9 cellular contexts compared by ENCODE assay signal in genomic region chr19:49553451-49554271, GRCh38. TPM values are rescaled to one million over a fixed set of nuclear protein-coding genes. Genes with fewer than 3 reads are reported as not detected.
DNase-seq lines count a peak whose midpoint lies in the region; ATAC-seq, FAIRE-seq and TF ChIP-seq lines count a peak whose summit lies in the region.
"Had no signal": no experiment of that assay in that cellular context is flagged by ENCODE, and none has a peak within 500 bp of the region (broad histone marks: within the 10 kb centered on the region; RNA-seq: fewer than 3 reads in every experiment).

No MANE protein-coding gene starts in this region.

- POLR2A ChIA-PET in HepG2 (lab: Yijun Ruan, JAX) = interaction anchor here (1.0 kb wide), 2 partner anchors 9 to 40 kb away, joined by 3 to 9 read pairs; partner anchors contain the start of gene FCGRT

- CTCF ChIA-PET in HepG2 (lab: Yijun Ruan, JAX; ENCODE audit: low intra/inter-chr PET ratio, low total read pairs) = no interaction called here

- H3K27me3 ChIP-seq in HepG2 (ENCODE audit: control insufficient read depth in 1 of 2, insufficient read depth in 2 of 2, low read length in 2 of 2) (no peaks in the 10 kb centered on the region), upper lobe of left lung (no peaks in the 10 kb centered on the region)

- H3K4me2 ChIP-seq in HepG2 (ENCODE audit: low read depth, low read length) = peak overlapping the region; percentile 27

- in situ Hi-C loops in HepG2 (cut with HindIII; ENCODE audit: extremely low pct_ligation_motif_present, low pct_unique_long_range_greater_than_20kb) = no loop called here

- H3K36me3 ChIP-seq in HepG2 (replicated peaks in 1 of 2; ENCODE audit: control insufficient read depth in 1 of 2, insufficient read depth in 2 of 2, low read length in 2 of 2) (peaks cover 12 to 27% of the 10 kb centered on the region in 2 experiments; a peak in 4 of 5 replicates), upper lobe of left lung (peaks cover 15 to 40% (median 33%) of the 10 kb centered on the region in 4 donors)

- TF ChIP-seq CTCF in HepG2 (CRISPR knock-in tag; IDR thresholded peaks at IDR 0.05) (no peak), upper lobe of left lung (IDR thresholded peaks at IDR 0.05) (no peak)

- peak overlapping the region; percentile 39 for H3K27ac ChIP-seq in HepG2 (ENCODE audit: extremely low read length, insufficient read depth, low read length)
- peak overlapping the region; percentile 53 to 68 (median 60) for H3K27ac ChIP-seq in upper lobe of left lung
- H3K27ac ChIP-seq: C4-2B had no signal

- TF ChIP-seq EP300 in HepG2 (IDR thresholded peaks at IDR 0.05; ENCODE audit: low read depth in 2 of 2, low read length in 2 of 2) (peak in 1 of 2 experiments; percentile 20; a peak in 1 of 4 replicates), HepG2 (CRISPR knock-in tag; IDR thresholded peaks at IDR 0.05; ENCODE audit: borderline replicate concordance) (no peak), upper lobe of left lung (IDR thresholded peaks at IDR 0.05) (no peak)

- peak; percentile 85 for ATAC-seq in HepG2
- no peak for ATAC-seq in upper lobe of left lung (ENCODE audit: low FRiP score in 2 of 2)
- no peak for ATAC-seq in HG03108 (IDR thresholded peaks at IDR 0.05; ENCODE audit: unreplicated experiment)

- BruUV-seq in HepG2 (replicated peaks; lab: Mats Ljungman, UMichigan) = no TSS peak

- peak; percentile 95 for FAIRE-seq in HepG2 (lab: Jason Lieb, UNC)

- H3K4me3 ChIP-seq in HepG2 (replicated peaks in 1 of 3; ENCODE audit: insufficient read depth in 1 of 3, low read depth in 2 of 3, low read length in 3 of 3) (no peak overlapping the region), upper lobe of left lung (no peak overlapping the region)

- H3K4me1 ChIP-seq in HepG2 (ENCODE audit: insufficient read depth, low read length) (peaks cover 20% of the 10 kb centered on the region), upper lobe of left lung (peaks cover 6 to 23% (median 18%) of the 10 kb centered on the region in 4 donors)

- H3K9me3 ChIP-seq in HepG2 (ENCODE audit: low read length) (no peaks in the 10 kb centered on the region), upper lobe of left lung (no peaks in the 10 kb centered on the region)

- H3K9ac ChIP-seq in HepG2 (ENCODE audit: insufficient read depth, low read depth, low read length) = 0 out of 2 replicates have a peak overlapping the region, but pooled peaks have one; percentile 1

- intact Hi-C loops in HepG2 (cut with micrococcal nuclease; ENCODE audit: unreplicated experiment) (no loop called here), posterior cingulate gyrus (cut with DNase I) (no loop called here)

- H4K20me1 ChIP-seq in HepG2 (ENCODE audit: insufficient read depth, low read length) = no peaks in the 10 kb centered on the region

- DNase-seq in activated naive CD4-positive, alpha-beta T cell treated with Interleukin-2 at 50 U/mL for 16 hours = peak; percentile 68
- no peak for DNase-seq in activated naive CD4-positive, alpha-beta T cell (lab: John Stamatoyannopoulos, UW)
- DNase-seq in activated naive CD8-positive, alpha-beta T cell treated with anti-CD3 and anti-CD28 coated beads, Interleukin-2, amount 50 U/mL, for 16 hours (ENCODE audit: low read depth, low spot score) = peak; percentile 47
- peak; percentile 79 for DNase-seq in HepG2 (ENCODE audit: low spot score)
- DNase-seq in upper lobe of left lung = no peak
- no peak for DNase-seq in NCI-H1092 (lab: John Stamatoyannopoulos, UW)
- no peak for DNase-seq in posterior cingulate gyrus

- no peak overlapping the region for H2AFZ ChIP-seq in HepG2 (ENCODE audit: low read length)

- TF ChIP-seq POLR2A in HepG2 (IDR thresholded peaks at IDR 0.05; ENCODE audit: insufficient read depth in 1 of 2, low read depth in 2 of 2, low read length in 2 of 2) (no peak), upper lobe of left lung (IDR thresholded peaks at IDR 0.05) (no peak)

- WGBS in HepG2 (ENCODE audit: low lambda C conversion rate) = 60% methylated on average over 10 of the region's 10 CpGs
- WGBS in upper lobe of left lung, 2 donors = 83 to 87% methylated on average over 10 of the region's 10 CpGs

- no peaks in the 10 kb centered on the region for H3K79me2 ChIP-seq in HepG2 (ENCODE audit: insufficient read depth, low read length)

- TF ChIP-seq RAD21 in HepG2 (CRISPR knock-in tag; IDR thresholded peaks at IDR 0.05) = no peak

RNA-seq across cellular contexts. Expression of gene RCN3, which starts 25.9 kb away (rescaled TPM):
- total RNA-seq in HepG2 (2016; rRNA removed; fragmentation: Illumina TruSeq; extraction: Trizol) = 1.7 and 10.1 TPM in 2 replicates
- 2.9 TPM in 2 replicates for total RNA-seq in HepG2 (2016; cell fraction: cytosol; rRNA removed; fragmentation: Illumina TruSeq; extraction: Trizol; ENCODE audit: low read depth)
- 2.5 and 10.4 TPM in 2 replicates for total RNA-seq in HepG2 (2016; cell fraction: insoluble cytoplasmic fraction; rRNA removed; fragmentation: Illumina TruSeq; extraction: Trizol)
- total RNA-seq in HepG2 (2016; cell fraction: membrane; rRNA removed; fragmentation: Illumina TruSeq; extraction: Trizol) = 3.9 and 4.3 TPM in 2 replicates
- total RNA-seq in HepG2 (2016; cell fraction: nucleus; rRNA removed; fragmentation: Illumina TruSeq; extraction: Trizol) = 12.9 and 16.5 TPM in 2 replicates
- polyA plus RNA-seq in HepG2 (2011; rRNA removed) = 3.0 and 3.3 TPM in 2 replicates
- 0.79 and 1.6 TPM in 2 replicates for polyA plus RNA-seq in HepG2 (2011; cell fraction: cytosol; rRNA removed)
- 33.2 and 45.9 TPM in 2 replicates for polyA plus RNA-seq in HepG2 (2011; cell fraction: nucleus; rRNA removed)
- polyA plus RNA-seq in HepG2 (2012) = 4.9 and 5.2 TPM in 2 replicates
- polyA plus RNA-seq in HepG2 (2016; cell fraction: cytosol; fragmentation: Illumina TruSeq; extraction: Trizol; ENCODE audit: low read depth) = 4.8 and 4.9 TPM in 2 replicates
- 3.3 and 3.5 TPM in 2 replicates for polyA plus RNA-seq in HepG2 (2016; cell fraction: insoluble cytoplasmic fraction; fragmentation: Illumina TruSeq; extraction: Trizol; ENCODE audit: low read depth)
- 4.3 and 6.1 TPM in 2 replicates for polyA plus RNA-seq in HepG2 (2016; cell fraction: membrane; fragmentation: Illumina TruSeq; extraction: Trizol; ENCODE audit: low read depth)
- polyA plus RNA-seq in HepG2 (2016; cell fraction: nucleus; fragmentation: Illumina TruSeq; extraction: Trizol; ENCODE audit: insufficient read depth, low read depth) = 61.4 and 74.8 TPM in 2 replicates
- 0.14 and 0.50 TPM in 2 replicates for polyA minus RNA-seq in HepG2 (2011; rRNA and poly(A)+ RNA removed; ENCODE audit: low replicate concordance)
- polyA minus RNA-seq in HepG2 (2011; cell fraction: cytosol; rRNA and poly(A)+ RNA removed) = not detected in 2 replicates
- 3.1 and 4.0 TPM in 2 replicates for polyA minus RNA-seq in HepG2 (2011; cell fraction: nucleus; rRNA and poly(A)+ RNA removed)
- 10 to 100 TPM in 5 of 6 donors, 1 to 10 TPM in 1; 5.9 to 82.8 (median 26.6) TPM for total RNA-seq in upper lobe of left lung

RNA-seq across cellular contexts. Expression of gene NOSIP, which starts 26.7 kb away (rescaled TPM):
- total RNA-seq in HepG2 (2016; rRNA removed; fragmentation: Illumina TruSeq; extraction: Trizol) (78.0 and 81.4 TPM in 2 replicates), upper lobe of left lung (10 to 100 TPM; 30.3 to 72.3 (median 57.9) TPM)
- total RNA-seq in HepG2 (2016; cell fraction: cytosol; rRNA removed; fragmentation: Illumina TruSeq; extraction: Trizol; ENCODE audit: low read depth) = 40.9 and 41.1 TPM in 2 replicates
- total RNA-seq in HepG2 (2016; cell fraction: insoluble cytoplasmic fraction; rRNA removed; fragmentation: Illumina TruSeq; extraction: Trizol) = 74.5 and 94.1 TPM in 2 replicates
- 33.6 and 34.5 TPM in 2 replicates for total RNA-seq in HepG2 (2016; cell fraction: membrane; rRNA removed; fragmentation: Illumina TruSeq; extraction: Trizol)
- 36.2 and 36.7 TPM in 2 replicates for total RNA-seq in HepG2 (2016; cell fraction: nucleus; rRNA removed; fragmentation: Illumina TruSeq; extraction: Trizol)
- polyA plus RNA-seq in HepG2 (2011; rRNA removed) = 54.3 and 58.4 TPM in 2 replicates
- 53.5 and 96.5 TPM in 2 replicates for polyA plus RNA-seq in HepG2 (2011; cell fraction: cytosol; rRNA removed)
- 112 and 135 TPM in 2 replicates for polyA plus RNA-seq in HepG2 (2011; cell fraction: nucleus; rRNA removed)
- 35.5 and 41.6 TPM in 2 replicates for polyA plus RNA-seq in HepG2 (2012)
- polyA plus RNA-seq in HepG2 (2016; cell fraction: cytosol; fragmentation: Illumina TruSeq; extraction: Trizol; ENCODE audit: low read depth) = 38.2 and 39.1 TPM in 2 replicates
- 86.7 and 88.4 TPM in 2 replicates for polyA plus RNA-seq in HepG2 (2016; cell fraction: insoluble cytoplasmic fraction; fragmentation: Illumina TruSeq; extraction: Trizol; ENCODE audit: low read depth)
- polyA plus RNA-seq in HepG2 (2016; cell fraction: membrane; fragmentation: Illumina TruSeq; extraction: Trizol; ENCODE audit: low read depth) = 28.0 and 28.7 TPM in 2 replicates
- polyA plus RNA-seq in HepG2 (2016; cell fraction: nucleus; fragmentation: Illumina TruSeq; extraction: Trizol; ENCODE audit: insufficient read depth, low read depth) = 63.0 and 67.6 TPM in 2 replicates
- polyA minus RNA-seq in HepG2 (2011; rRNA and poly(A)+ RNA removed; ENCODE audit: low replicate concordance) = 91.2 and 148 TPM in 2 replicates
- polyA minus RNA-seq in HepG2 (2011; cell fraction: cytosol; rRNA and poly(A)+ RNA removed) = 26.7 and 28.8 TPM in 2 replicates
- polyA minus RNA-seq in HepG2 (2011; cell fraction: nucleus; rRNA and poly(A)+ RNA removed) = 18.2 and 20.6 TPM in 2 replicates

RNA-seq across cellular contexts. Expression of gene PRRG2, which starts 27.5 kb away (rescaled TPM):
- total RNA-seq in HepG2 (2016; rRNA removed; fragmentation: Illumina TruSeq; extraction: Trizol) (0.51 and 0.82 TPM in 2 replicates), upper lobe of left lung (10 to 100 TPM in 1 of 6 donors, 1 to 10 TPM in 5; 3.8 to 10.0 (median 7.1) TPM)
- 1.1 and 1.6 TPM in 2 replicates for total RNA-seq in HepG2 (2016; cell fraction: cytosol; rRNA removed; fragmentation: Illumina TruSeq; extraction: Trizol; ENCODE audit: low read depth)
- 0.43 and 0.97 TPM in 2 replicates for total RNA-seq in HepG2 (2016; cell fraction: insoluble cytoplasmic fraction; rRNA removed; fragmentation: Illumina TruSeq; extraction: Trizol)
- 0.56 and 0.79 TPM in 2 replicates for total RNA-seq in HepG2 (2016; cell fraction: membrane; rRNA removed; fragmentation: Illumina TruSeq; extraction: Trizol)
- total RNA-seq in HepG2 (2016; cell fraction: nucleus; rRNA removed; fragmentation: Illumina TruSeq; extraction: Trizol) = 0.78 and 1.3 TPM in 2 replicates
- polyA plus RNA-seq in HepG2 (2011; rRNA removed) = 0.64 and 0.66 TPM in 2 replicates
- 0.69 and 0.98 TPM in 2 replicates for polyA plus RNA-seq in HepG2 (2011; cell fraction: cytosol; rRNA removed)
- 1.2 and 1.3 TPM in 2 replicates for polyA plus RNA-seq in HepG2 (2011; cell fraction: nucleus; rRNA removed)
- 0.49 and 0.83 TPM in 2 replicates for polyA plus RNA-seq in HepG2 (2012)
- polyA plus RNA-seq in HepG2 (2016; cell fraction: cytosol; fragmentation: Illumina TruSeq; extraction: Trizol; ENCODE audit: low read depth) = 0.18 and 0.40 TPM in 2 replicates
- polyA plus RNA-seq in HepG2 (2016; cell fraction: insoluble cytoplasmic fraction; fragmentation: Illumina TruSeq; extraction: Trizol; ENCODE audit: low read depth) = 0.44 and 0.60 TPM in 2 replicates
- 0.39 and 0.42 TPM in 2 replicates for polyA plus RNA-seq in HepG2 (2016; cell fraction: membrane; fragmentation: Illumina TruSeq; extraction: Trizol; ENCODE audit: low read depth)
- 0.57 and 2.1 TPM in 2 replicates for polyA plus RNA-seq in HepG2 (2016; cell fraction: nucleus; fragmentation: Illumina TruSeq; extraction: Trizol; ENCODE audit: insufficient read depth, low read depth)
- polyA minus RNA-seq in HepG2 (2011; rRNA and poly(A)+ RNA removed; ENCODE audit: low replicate concordance) = 0.84 and 1.8 TPM in 2 replicates
- 0.44 and 0.99 TPM in 2 replicates for polyA minus RNA-seq in HepG2 (2011; cell fraction: cytosol; rRNA and poly(A)+ RNA removed)
- polyA minus RNA-seq in HepG2 (2011; cell fraction: nucleus; rRNA and poly(A)+ RNA removed) = 1.4 and 1.7 TPM in 2 replicates

RNA-seq across cellular contexts. Expression of gene PRR12, which starts 37.3 kb away (rescaled TPM):
- 1.5 and 1.6 TPM in 2 replicates for total RNA-seq in HepG2 (2016; rRNA removed; fragmentation: Illumina TruSeq; extraction: Trizol)
- total RNA-seq in HepG2 (2016; cell fraction: cytosol; rRNA removed; fragmentation: Illumina TruSeq; extraction: Trizol; ENCODE audit: low read depth) = 1.2 TPM in 2 replicates
- total RNA-seq in HepG2 (2016; cell fraction: insoluble cytoplasmic fraction; rRNA removed; fragmentation: Illumina TruSeq; extraction: Trizol) = 1.2 and 1.4 TPM in 2 replicates
- 1.8 and 1.9 TPM in 2 replicates for total RNA-seq in HepG2 (2016; cell fraction: membrane; rRNA removed; fragmentation: Illumina TruSeq; extraction: Trizol)
- total RNA-seq in HepG2 (2016; cell fraction: nucleus; rRNA removed; fragmentation: Illumina TruSeq; extraction: Trizol) = 2.2 and 3.7 TPM in 2 replicates
- polyA plus RNA-seq in HepG2 (2011; rRNA removed) = 0.62 and 0.74 TPM in 2 replicates
- polyA plus RNA-seq in HepG2 (2011; cell fraction: cytosol; rRNA removed) = 0.22 and 0.24 TPM in 2 replicates
- 3.3 and 4.2 TPM in 2 replicates for polyA plus RNA-seq in HepG2 (2011; cell fraction: nucleus; rRNA removed)
- 5.1 and 5.6 TPM in 2 replicates for polyA plus RNA-seq in HepG2 (2012)
- polyA plus RNA-seq in HepG2 (2016; cell fraction: cytosol; fragmentation: Illumina TruSeq; extraction: Trizol; ENCODE audit: low read depth) = 0.41 and 0.69 TPM in 2 replicates
- polyA plus RNA-seq in HepG2 (2016; cell fraction: insoluble cytoplasmic fraction; fragmentation: Illumina TruSeq; extraction: Trizol; ENCODE audit: low read depth) = 4.8 and 6.1 TPM in 2 replicates
- polyA plus RNA-seq in HepG2 (2016; cell fraction: membrane; fragmentation: Illumina TruSeq; extraction: Trizol; ENCODE audit: low read depth) = 0.89 and 1.1 TPM in 2 replicates
- polyA plus RNA-seq in HepG2 (2016; cell fraction: nucleus; fragmentation: Illumina TruSeq; extraction: Trizol; ENCODE audit: insufficient read depth, low read depth) = 11.5 and 11.7 TPM in 2 replicates
- polyA minus RNA-seq in HepG2 (2011; rRNA and poly(A)+ RNA removed; ENCODE audit: low replicate concordance) = 0.98 and 1.4 TPM in 2 replicates
- 1.8 and 2.5 TPM in 2 replicates for polyA minus RNA-seq in HepG2 (2011; cell fraction: cytosol; rRNA and poly(A)+ RNA removed)
- 1.5 and 1.8 TPM in 2 replicates for polyA minus RNA-seq in HepG2 (2011; cell fraction: nucleus; rRNA and poly(A)+ RNA removed)
- 10 to 100 TPM; 12.6 to 51.9 (median 33.7) TPM for total RNA-seq in upper lobe of left lung

RNA-seq across cellular contexts. Expression of gene FCGRT, which starts 41.2 kb away (rescaled TPM):
- 124 and 225 TPM in 2 replicates for total RNA-seq in HepG2 (2016; rRNA removed; fragmentation: Illumina TruSeq; extraction: Trizol)
- total RNA-seq in HepG2 (2016; cell fraction: cytosol; rRNA removed; fragmentation: Illumina TruSeq; extraction: Trizol; ENCODE audit: low read depth) = 222 and 258 TPM in 2 replicates
- 102 and 228 TPM in 2 replicates for total RNA-seq in HepG2 (2016; cell fraction: insoluble cytoplasmic fraction; rRNA removed; fragmentation: Illumina TruSeq; extraction: Trizol)
- 261 and 289 TPM in 2 replicates for total RNA-seq in HepG2 (2016; cell fraction: membrane; rRNA removed; fragmentation: Illumina TruSeq; extraction: Trizol)
- 141 and 165 TPM in 2 replicates for total RNA-seq in HepG2 (2016; cell fraction: nucleus; rRNA removed; fragmentation: Illumina TruSeq; extraction: Trizol)
- polyA plus RNA-seq in HepG2 (2011; rRNA removed) = 121 and 149 TPM in 2 replicates
- polyA plus RNA-seq in HepG2 (2011; cell fraction: cytosol; rRNA removed) = 105 and 151 TPM in 2 replicates
- polyA plus RNA-seq in HepG2 (2011; cell fraction: nucleus; rRNA removed) = 256 and 257 TPM in 2 replicates
- polyA plus RNA-seq in HepG2 (2012) = 143 and 177 TPM in 2 replicates
- 245 and 266 TPM in 2 replicates for polyA plus RNA-seq in HepG2 (2016; cell fraction: cytosol; fragmentation: Illumina TruSeq; extraction: Trizol; ENCODE audit: low read depth)
- polyA plus RNA-seq in HepG2 (2016; cell fraction: insoluble cytoplasmic fraction; fragmentation: Illumina TruSeq; extraction: Trizol; ENCODE audit: low read depth) = 107 and 130 TPM in 2 replicates
- 257 and 263 TPM in 2 replicates for polyA plus RNA-seq in HepG2 (2016; cell fraction: membrane; fragmentation: Illumina TruSeq; extraction: Trizol; ENCODE audit: low read depth)
- 289 and 295 TPM in 2 replicates for polyA plus RNA-seq in HepG2 (2016; cell fraction: nucleus; fragmentation: Illumina TruSeq; extraction: Trizol; ENCODE audit: insufficient read depth, low read depth)
- 0.65 and 115 TPM in 2 replicates for polyA minus RNA-seq in HepG2 (2011; rRNA and poly(A)+ RNA removed; ENCODE audit: low replicate concordance)
- polyA minus RNA-seq in HepG2 (2011; cell fraction: cytosol; rRNA and poly(A)+ RNA removed) = 72.8 and 82.9 TPM in 2 replicates
- 27.6 and 29.2 TPM in 2 replicates for polyA minus RNA-seq in HepG2 (2011; cell fraction: nucleus; rRNA and poly(A)+ RNA removed)
- 100 to 1,000 TPM; 175 to 466 (median 328) TPM for total RNA-seq in upper lobe of left lung

Comparison
In these comparisons a context has a peak if more than half of its experiments do, and no peak if none do; other contexts are left out.
1. DNase-seq: peak in activated naive CD4-positive, alpha-beta T cell treated with Interleukin-2 at 50 U/mL for 16 hours (single experiment), activated naive CD8-positive, alpha-beta T cell treated with anti-CD3 and anti-CD28 coated beads, Interleukin-2, amount 50 U/mL, for 16 hours (single experiment) and HepG2 (single experiment); none in activated naive CD4-positive, alpha-beta T cell (0 of 4), upper lobe of left lung (0 of 2), NCI-H1092 (single experiment) and posterior cingulate gyrus (0 of 10).